24 cellular contexts compared by ENCODE assay signal in the genomic region with DNA sequence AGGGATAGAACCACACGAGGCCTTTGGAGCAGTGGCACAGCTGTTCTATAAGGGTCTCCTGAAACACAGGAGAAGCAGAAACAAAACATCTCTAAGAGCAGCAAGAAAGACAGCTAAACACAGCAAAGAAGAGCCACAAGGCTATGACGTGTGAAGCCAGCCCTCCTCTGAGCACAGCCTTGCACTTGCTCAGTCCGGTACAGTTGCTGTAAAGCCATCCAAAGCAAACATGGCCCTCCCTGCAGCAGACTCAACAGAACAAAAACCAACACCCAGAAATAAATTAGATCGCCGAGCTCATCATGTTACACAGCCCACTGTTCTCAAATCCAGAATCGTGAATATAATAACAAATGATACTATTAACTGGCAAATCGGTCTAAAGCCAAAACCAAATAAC. TPM values are rescaled to one million over a fixed set of nuclear protein-coding genes. Genes with fewer than 3 reads are reported as not detected.
DNase-seq lines count a peak whose midpoint lies in the region; ATAC-seq and TF ChIP-seq lines count a peak whose summit lies in the region.
"Had no signal": no experiment of that assay in that cellular context is flagged by ENCODE, and none has a peak within 500 bp of the region (broad histone marks: within the 10 kb centered on the region; RNA-seq: fewer than 3 reads in every experiment).

No MANE protein-coding gene starts in this region.

- H3K4me1 ChIP-seq in mesendoderm (ENCODE audit: control insufficient read depth, low read depth, low read length) = no peaks in the 10 kb centered on the region
- H3K4me1 ChIP-seq: HAP-1, heart left ventricle, upper lobe of right lung had no signal

- H3K4ac ChIP-seq in mesendoderm (ENCODE audit: low read depth, low read length) = no peak overlapping the region

- H3K18ac ChIP-seq in mesendoderm (ENCODE audit: low read length) = no peak overlapping the region

- H2AK5ac ChIP-seq in mesendoderm (ENCODE audit: low read length) = no peak overlapping the region

- no peak overlapping the region for H3K4me3 Mint-ChIP-seq in nephron progenitor cell

- no peaks in the 10 kb centered on the region for H3K36me3 Mint-ChIP-seq in nephron progenitor cell (ENCODE audit: low read depth)

- no peak overlapping the region for H3K56ac ChIP-seq in mesendoderm (ENCODE audit: low read length)

- no peak overlapping the region for H3K27ac ChIP-seq in mesendoderm (ENCODE audit: low read depth, low read length)
- H3K27ac ChIP-seq: coronary artery, neutrophil, stomach, upper lobe of right lung had no signal

- peaks cover 6% of the 10 kb centered on the region for H3K9me3 Mint-ChIP-seq in nephron progenitor cell

- H2BK15ac ChIP-seq in mesendoderm (replicated peaks; ENCODE audit: low read depth) = no peak overlapping the region

- no peak overlapping the region for H3K9ac ChIP-seq in mesendoderm (ENCODE audit: low read length)

- H2BK5ac ChIP-seq in mesendoderm (ENCODE audit: low read length) = no peak overlapping the region

- TF ChIP-seq CTCF in nephron progenitor cell (IDR thresholded peaks at IDR 0.05) = no peak

- H3K27ac Mint-ChIP-seq in nephron progenitor cell = peak overlapping the region; percentile 5
- H3K27ac Mint-ChIP-seq: activated naive CD4-positive, alpha-beta T cell treated with anti-CD3 and anti-CD28 coated beads, Interleukin-2, amount 50 U/mL, for 72 hours had no signal

- no peak overlapping the region for H4K5ac ChIP-seq in mesendoderm (ENCODE audit: low read length)

- H3K79me2 ChIP-seq in mesendoderm (ENCODE audit: control insufficient read depth, insufficient read depth, low read length) = no peaks in the 10 kb centered on the region

- WGBS in mesendoderm (ENCODE audit: extremely low coverage, insufficient coverage, low lambda C conversion rate) = no CpG with 5 or more reads among the region's 7 CpGs

- no peaks in the 10 kb centered on the region for H3K36me3 ChIP-seq in mesendoderm (ENCODE audit: control insufficient read depth, insufficient read depth, low read length)
- H3K36me3 ChIP-seq: HAP-1, heart left ventricle, neutrophil, stomach, upper lobe of right lung had no signal

- H4K8ac ChIP-seq in mesendoderm (ENCODE audit: low read depth, low read length) = no peak overlapping the region

- no peak overlapping the region for H2BK120ac ChIP-seq in mesendoderm (ENCODE audit: low read depth, low read length)

- H3K4me1 Mint-ChIP-seq in nephron progenitor cell = peaks cover 5% of the 10 kb centered on the region

- H3K27me3 ChIP-seq in mesendoderm (ENCODE audit: insufficient read depth, low read length, poor library complexity) = no peaks in the 10 kb centered on the region
- H3K27me3 ChIP-seq: heart left ventricle, stomach, upper lobe of right lung had no signal

- H3K4me2 ChIP-seq in mesendoderm (ENCODE audit: low read length) = no peak overlapping the region

- H3K79me1 ChIP-seq in mesendoderm (ENCODE audit: low read length) = no peaks in the 10 kb centered on the region

- DNase-seq in D341Med (ENCODE audit: low spot score) (peak; percentile 35), NCI-H1092 treated with DMSO at 0.1 percent for 48 hours (lab: John Stamatoyannopoulos, UW) (peak; percentile 65), brain pericyte (ENCODE audit: low read depth, low spot score) (peak; percentile 41), nephron progenitor cell (no peak), mesendoderm (no peak), Right ventricle myocardium inferior (ENCODE audit: missing footprints) (no peak), dermis blood vessel endothelial cell (no peak)
- DNase-seq: heart left ventricle; left ventricle myocardium superior; NCI-H1417 treated with DMSO at 0.1 percent for 48 hours; NCI-H446; RPMI8226; stimulated activated CD4-positive, alpha-beta T cell treated with anti-CD3 and anti-CD28 coated beads, Interleukin-4, amount 100 ng/mL, for 4 hours; stomach; T1000; upper lobe of right lung had no signal

- no peak for ATAC-seq in Right ventricle myocardium inferior
- ATAC-seq: activated CD4-positive, CD25-positive, alpha-beta regulatory T cell treated with anti-CD3 and anti-CD28 coated beads, Interleukin-2, amount 50 U/mL, for 24 hours; activated naive CD4-positive, alpha-beta T cell treated with anti-CD3 and anti-CD28 coated beads, Interleukin-2, amount 50 U/mL, for 72 hours; left ventricle myocardium superior; SK-N-SH treated with all-trans-retinoic acid at 6 μM for 48 hours; upper lobe of right lung had no signal

- H3K23ac ChIP-seq in mesendoderm (ENCODE audit: low read length) = no peak overlapping the region

- intact Hi-C loops in Right ventricle myocardium inferior (cut with DNase I) = no loop called here

- H3K27me3 Mint-ChIP-seq in nephron progenitor cell (ENCODE audit: low read depth, poor library complexity) = no peaks in the 10 kb centered on the region

- no peak overlapping the region for H3K4me3 ChIP-seq in mesendoderm (ENCODE audit: low read length)
- H3K4me3 ChIP-seq: coronary artery, HAP-1, stomach, upper lobe of right lung had no signal

RNA-seq across cellular contexts. Expression of a gene that starts 2.6 kb away (rescaled TPM):
- polyA plus RNA-seq in mesendoderm (2013, experiment 1 of 2) = not detected
- not detected for polyA plus RNA-seq in mesendoderm (2013, experiment 2 of 2)
- 0.41 TPM for total RNA-seq in Right ventricle myocardium inferior
- not detected in 2 replicates for total RNA-seq in dermis blood vessel endothelial cell
- total RNA-seq: fibroblast of lung, stomach had no signal
- polyA plus RNA-seq: fibroblast of lung had no signal

RNA-seq across cellular contexts. Expression of a gene that starts 36.1 kb away (rescaled TPM):
- polyA plus RNA-seq in mesendoderm (2013, experiment 1 of 2) = not detected
- polyA plus RNA-seq in mesendoderm (2013, experiment 2 of 2) = not detected
- total RNA-seq in Right ventricle myocardium inferior (0.19 TPM), dermis blood vessel endothelial cell (54.5 and 70.8 TPM in 2 replicates)
- total RNA-seq: activated CD8-positive, alpha-beta memory T cell treated with anti-CD3 and anti-CD28 coated beads for 36 hours; activated naive CD4-positive, alpha-beta T cell treated with anti-CD3 and anti-CD28 coated beads, Interleukin-2, amount 50 U/mL, for 72 hours; left ventricle myocardium superior had no signal

Comparison
In these comparisons a context has a peak if more than half of its experiments do, and no peak if none do; other contexts are left out.
1. DNase-seq: peak in D341Med (single experiment), NCI-H1092 treated with DMSO at 0.1 percent for 48 hours (single experiment) and brain pericyte (single experiment); none in nephron progenitor cell (single experiment), mesendoderm (single experiment), Right ventricle myocardium inferior (single experiment) and dermis blood vessel endothelial cell (single experiment).
2. RNA of a gene that starts 36.1 kb away (total RNA-seq): 54.5 to 70.8 TPM in dermis blood vessel endothelial cell; 0.19 TPM in Right ventricle myocardium inferior (single experiment); every median in the first group is over 10 times any median in the second.